In the genomic region with DNA sequence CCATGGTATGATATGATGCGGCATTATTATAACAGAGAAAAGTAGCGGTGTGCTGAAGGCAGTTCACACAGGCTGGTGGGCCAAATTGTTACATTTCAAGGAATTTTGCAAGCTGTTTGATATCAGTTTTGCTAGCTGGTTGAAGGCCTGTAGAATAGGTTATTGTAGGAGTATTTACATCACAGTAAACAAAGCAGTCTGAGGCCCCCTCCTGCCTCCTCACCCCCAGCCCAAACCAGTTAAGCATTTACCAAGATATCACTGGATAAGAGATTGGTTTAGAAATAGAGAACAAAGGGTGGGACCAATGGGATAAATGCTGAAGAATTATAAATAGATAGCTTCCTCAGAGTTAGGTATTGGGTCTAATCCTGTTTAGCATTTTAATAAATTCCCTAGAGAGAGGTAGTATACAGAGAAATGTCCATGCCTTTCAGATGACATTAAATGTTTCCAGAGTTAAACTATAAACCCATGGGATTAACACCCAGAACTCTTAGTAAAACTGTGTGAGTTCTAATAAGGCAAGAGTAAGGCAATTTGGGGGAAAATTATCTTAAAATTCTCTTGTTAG, we compare ENCODE assay signal across 17 cellular contexts. TPM values are rescaled to one million over a fixed set of nuclear protein-coding genes. Genes with fewer than 3 reads are reported as not detected.
A peak's percentile ranks its signal among the peaks of the same experiment; 100 is the strongest.
DNase-seq lines count a peak whose midpoint lies in the region; ATAC-seq and TF ChIP-seq lines count a peak whose summit lies in the region.
"Had no signal": no experiment of that assay in that cellular context is flagged by ENCODE, and none has a peak within 500 bp of the region (broad histone marks: within the 10 kb centered on the region; RNA-seq: fewer than 3 reads in every experiment).

No MANE protein-coding gene starts in this region.

- no peaks in the 10 kb centered on the region for H3K27me3 ChIP-seq in breast epithelium
- H3K27me3 ChIP-seq in muscle layer of duodenum (ENCODE audit: low read depth, low read length), result no peaks in the 10 kb centered on the region
- H3K27me3 ChIP-seq in upper lobe of right lung, result no peaks in the 10 kb centered on the region

- CTCF ChIA-PET in MCF 10A (lab: Yijun Ruan, JAX), result interaction anchor here (0.6 to 1.1 kb wide), 4 partner anchors 18 to 832 kb away, joined by 3 to 5 read pairs (median 4); no protein-coding TSS in a partner anchor
- CTCF ChIA-PET in activated CD8-positive, alpha-beta T cell treated with anti-CD3 and anti-CD28 coated beads for 36 hours (lab: Charles Lee), result no interaction called here

- BruUV-seq in MCF 10A (replicated peaks; lab: Mats Ljungman, UMichigan), result no TSS peak

- peaks cover 46% of the 10 kb centered on the region for H3K4me1 Mint-ChIP-seq in MCF 10A (ENCODE audit: insufficient read depth, unreplicated experiment)
- peaks cover 12% of the 10 kb centered on the region for H3K4me1 Mint-ChIP-seq in activated CD8-positive, alpha-beta T cell treated with anti-CD3 and anti-CD28 coated beads for 36 hours (ENCODE audit: low read depth)

- no peak overlapping the region for H3K4me3 ChIP-seq in breast epithelium
- H3K4me3 ChIP-seq in coronary artery, result no peak overlapping the region
- no peak overlapping the region for H3K4me3 ChIP-seq in muscle layer of duodenum (ENCODE audit: low read depth in 1 of 2, low read length in 2 of 2)
- no peak overlapping the region for H3K4me3 ChIP-seq in upper lobe of right lung

- H3K4me3 Mint-ChIP-seq in MCF 10A (ENCODE audit: unreplicated experiment), result no peak overlapping the region
- no peak overlapping the region for H3K4me3 Mint-ChIP-seq in activated CD8-positive, alpha-beta T cell treated with anti-CD3 and anti-CD28 coated beads for 36 hours
- H3K4me3 Mint-ChIP-seq: activated B cell treated with CpG ODN at 0.5 μM for 24 hours, CD14-positive monocyte, T-cell had no signal

- ATAC-seq in upper lobe of right lung (no peak), HG02642 (IDR thresholded peaks at IDR 0.05; ENCODE audit: poor library complexity, unreplicated experiment) (no peak)
- no peak for ATAC-seq in activated CD8-positive, alpha-beta T cell treated with anti-CD3 and anti-CD28 coated beads for 36 hours
- ATAC-seq: T-cell had no signal

- intact Hi-C loops in MCF 10A (cut with micrococcal nuclease), result loop anchor here (5.0 to 10.0 kb wide), 2 partner anchors 98 to 329 kb away; partner anchors contain the start of gene PLAGL1
- intact Hi-C loops in breast epithelium (cut with DNase I; ENCODE audit: low total_unique reads), result no loop called here
- intact Hi-C loops in upper lobe of right lung (cut with DNase I), result no loop called here
- intact Hi-C loops in activated CD8-positive, alpha-beta T cell treated with anti-CD3 and anti-CD28 coated beads for 36 hours (cut with micrococcal nuclease), result no loop called here

- no peaks in the 10 kb centered on the region for H3K36me3 Mint-ChIP-seq in MCF 10A (ENCODE audit: insufficient read depth, unreplicated experiment)
- H3K36me3 Mint-ChIP-seq in activated CD8-positive, alpha-beta T cell treated with anti-CD3 and anti-CD28 coated beads for 36 hours (ENCODE audit: low read depth), result no peaks in the 10 kb centered on the region

- H3K4me1 ChIP-seq in breast epithelium (peaks cover 0 to 6% of the 10 kb centered on the region in 2 donors), muscle layer of duodenum (ENCODE audit: control insufficient read depth in 1 of 2, insufficient read depth in 2 of 2, low read length in 2 of 2) (peaks cover 11 to 14% of the 10 kb centered on the region in 2 donors), upper lobe of right lung (peaks cover 30% of the 10 kb centered on the region)

- DNase-seq in MCF 10A (ENCODE audit: unreplicated experiment) (no peak), breast epithelium (ENCODE audit: low spot score in 2 of 2) (no peak), coronary artery (ENCODE audit: low spot score) (no peak), upper lobe of right lung (no peak), SKM-1 treated with dmso at 0.1 percent for 144 hours (lab: John Stamatoyannopoulos, UW; ENCODE audit: unreplicated experiment) (no peak)
- no peak for DNase-seq in activated CD8-positive, alpha-beta T cell treated with anti-CD3 and anti-CD28 coated beads for 36 hours
- DNase-seq: 8988T; activated B cell treated with CpG ODN at 0.5 μM for 24 hours; activated effector memory CD4-positive, alpha-beta T cell treated with anti-CD3 and anti-CD28 coated beads, Interleukin-2, amount 50 U/mL, for 16 hours; DMS79; hypothalamus; naive B cell; RPMI8226; T-cell had no signal

- H3K27ac Mint-ChIP-seq in MCF 10A (ENCODE audit: low read depth, unreplicated experiment), result peak overlapping the region; percentile 59
- no peak overlapping the region for H3K27ac Mint-ChIP-seq in activated CD8-positive, alpha-beta T cell treated with anti-CD3 and anti-CD28 coated beads for 36 hours
- H3K27ac Mint-ChIP-seq: activated B cell treated with CpG ODN at 0.5 μM for 24 hours, naive B cell, T-cell had no signal

- no peaks in the 10 kb centered on the region for H3K9me3 Mint-ChIP-seq in MCF 10A (ENCODE audit: unreplicated experiment)
- no peaks in the 10 kb centered on the region for H3K9me3 Mint-ChIP-seq in activated CD8-positive, alpha-beta T cell treated with anti-CD3 and anti-CD28 coated beads for 36 hours
- H3K9me3 Mint-ChIP-seq: CD14-positive monocyte, T-cell had no signal

- no peaks in the 10 kb centered on the region for H3K9me3 ChIP-seq in breast epithelium
- no peaks in the 10 kb centered on the region for H3K9me3 ChIP-seq in muscle layer of duodenum (ENCODE audit: control insufficient read depth in 1 of 2, low read length in 2 of 2)
- no peaks in the 10 kb centered on the region for H3K9me3 ChIP-seq in upper lobe of right lung

- H3K27ac ChIP-seq in breast epithelium (peak overlapping the region in 1 of 2 donors; percentile 44), coronary artery (peak overlapping the region; percentile 60 to 68), muscle layer of duodenum (ENCODE audit: low read length) (peak overlapping the region; percentile 6), upper lobe of right lung (peak overlapping the region; percentile 26)

- H3K27me3 Mint-ChIP-seq in MCF 10A (ENCODE audit: insufficient read depth, unreplicated experiment), result no peaks in the 10 kb centered on the region
- peaks cover 25% of the 10 kb centered on the region for H3K27me3 Mint-ChIP-seq in activated CD8-positive, alpha-beta T cell treated with anti-CD3 and anti-CD28 coated beads for 36 hours

- H3K36me3 ChIP-seq in breast epithelium (no peaks in the 10 kb centered on the region), muscle layer of duodenum (ENCODE audit: control insufficient read depth in 1 of 2, insufficient read depth in 2 of 2, low read length in 2 of 2) (peaks cover 0 to 9% of the 10 kb centered on the region in 2 donors), upper lobe of right lung (no peaks in the 10 kb centered on the region)

- POLR2A ChIA-PET in MCF 10A (lab: Yijun Ruan, JAX), result interaction anchor here (1.1 to 6.3 kb wide), 5 partner anchors 11 to 225 kb away, joined by 3 to 48 read pairs (median 4); partner anchors contain the start of genes ADAT2, LTV1 and PEX3
- POLR2A ChIA-PET in activated CD8-positive, alpha-beta T cell treated with anti-CD3 and anti-CD28 coated beads for 36 hours (lab: Charles Lee), result no interaction called here

- TF ChIP-seq CTCF in MCF 10A (IDR thresholded peaks at IDR 0.05; ENCODE audit: unreplicated experiment) (no peak), breast epithelium (IDR thresholded peaks at IDR 0.05) (no peak), coronary artery (IDR thresholded peaks at IDR 0.05) (no peak), upper lobe of right lung (IDR thresholded peaks at IDR 0.05) (no peak)
- no peak for TF ChIP-seq CTCF in activated CD8-positive, alpha-beta T cell treated with anti-CD3 and anti-CD28 coated beads for 36 hours (IDR thresholded peaks at IDR 0.05)

- no peak for TF ChIP-seq POLR2A in breast epithelium (IDR thresholded peaks at IDR 0.05)

RNA-seq across cellular contexts. Expression of gene PHACTR2, which starts 2.4 kb away (rescaled TPM):
- total RNA-seq in MCF 10A (2022), result 30.0 and 34.4 TPM in 2 replicates
- total RNA-seq in breast epithelium, result 10 to 100 TPM; 27.5 to 53.3 (median 52.4) TPM
- 142 TPM for total RNA-seq in upper lobe of right lung
- 10 to 100 TPM; 13.5 to 14.6 TPM for total RNA-seq in activated CD8-positive, alpha-beta T cell treated with anti-CD3 and anti-CD28 coated beads for 36 hours
